Comparison of ENCODE assay signal across 13 cellular contexts in genomic region chr3:141260131-141260927, GRCh38. TPM values are rescaled to one million over a fixed set of nuclear protein-coding genes. Genes with fewer than 3 reads are reported as not detected.
DNase-seq lines count a peak whose midpoint lies in the region; ATAC-seq and TF ChIP-seq lines count a peak whose summit lies in the region.
"Had no signal": no experiment of that assay in that cellular context is flagged by ENCODE, and none has a peak within 500 bp of the region (broad histone marks: within the 10 kb centered on the region; RNA-seq: fewer than 3 reads in every experiment).

No MANE protein-coding gene starts in this region.

- H2BK120ac ChIP-seq in mesendoderm (ENCODE audit: low read depth, low read length), result no peak overlapping the region
- no peak overlapping the region for H2BK120ac ChIP-seq in neuronal stem cell (ENCODE audit: low read depth, low read length)

- no peak overlapping the region for H3K4me3 Mint-ChIP-seq in activated T-helper 2 cell treated with anti-CD3 and anti-CD28 coated beads, Interferon-gamma antibody, Interleukin-2, Interleukin-4, amounts not matched to agents 10 μg/mL and 5 μg/mL and 100 μg/mL, durations not matched to agents 14 hours and 24 hours and 36 hours (ENCODE audit: low read depth)
- H3K4me3 Mint-ChIP-seq in WTC11, result no peak overlapping the region

- peaks cover 65% of the 10 kb centered on the region for H3K36me3 Mint-ChIP-seq in activated T-helper 2 cell treated with anti-CD3 and anti-CD28 coated beads, Interferon-gamma antibody, Interleukin-2, Interleukin-4, amounts not matched to agents 10 μg/mL and 5 μg/mL and 100 μg/mL, durations not matched to agents 14 hours and 24 hours and 36 hours (ENCODE audit: low read depth)
- peaks cover 9% of the 10 kb centered on the region for H3K36me3 Mint-ChIP-seq in WTC11

- H3K18ac ChIP-seq in mesendoderm (ENCODE audit: low read length) (no peak overlapping the region), neuronal stem cell (ENCODE audit: low read length) (peak overlapping the region; percentile 1)

- H2AFZ ChIP-seq in neuronal stem cell (ENCODE audit: low read length), result peak overlapping the region; percentile 31

- H3K27ac Mint-ChIP-seq in activated T-helper 2 cell treated with anti-CD3 and anti-CD28 coated beads, Interferon-gamma antibody, Interleukin-2, Interleukin-4, amounts not matched to agents 10 μg/mL and 5 μg/mL and 100 μg/mL, durations not matched to agents 14 hours and 24 hours and 36 hours, result peak overlapping the region; percentile 90
- H3K27ac Mint-ChIP-seq in WTC11, result no peak overlapping the region

- H3K56ac ChIP-seq in mesendoderm (ENCODE audit: low read length), result no peak overlapping the region

- H2BK12ac ChIP-seq in neuronal stem cell (ENCODE audit: low read length), result no peak overlapping the region

- peaks cover 81% of the 10 kb centered on the region for H3K4me1 Mint-ChIP-seq in activated T-helper 2 cell treated with anti-CD3 and anti-CD28 coated beads, Interferon-gamma antibody, Interleukin-2, Interleukin-4, amounts not matched to agents 10 μg/mL and 5 μg/mL and 100 μg/mL, durations not matched to agents 14 hours and 24 hours and 36 hours (ENCODE audit: low read depth)
- H3K4me1 Mint-ChIP-seq in WTC11, result no peaks in the 10 kb centered on the region; the same call in 1 of the 2 replicates

- intact Hi-C loops in activated T-helper 2 cell treated with anti-CD3 and anti-CD28 coated beads, Interferon-gamma antibody, Interleukin-2, Interleukin-4, amounts not matched to agents 10 μg/mL and 5 μg/mL and 100 μg/mL, durations not matched to agents 14 hours and 24 hours and 36 hours (cut with micrococcal nuclease), result no loop called here

- POLR2A ChIA-PET in WTC11 (lab: Charles Lee), result no interaction called here

- WGBS in mesendoderm (ENCODE audit: extremely low coverage, insufficient coverage, low lambda C conversion rate), result no CpG with 5 or more reads among the region's 14 CpGs
- no CpG with 5 or more reads among the region's 14 CpGs for WGBS in neuronal stem cell (ENCODE audit: extremely low coverage in 2 of 2, insufficient read length in 2 of 2, insufficient replicate concordance in 1 of 2), 2 donors

- no peak overlapping the region for H2AK5ac ChIP-seq in mesendoderm (ENCODE audit: low read length)
- no peak overlapping the region for H2AK5ac ChIP-seq in neuronal stem cell (ENCODE audit: low read depth, low read length)

- no peaks in the 10 kb centered on the region for H3K9me3 Mint-ChIP-seq in activated T-helper 2 cell treated with anti-CD3 and anti-CD28 coated beads, Interferon-gamma antibody, Interleukin-2, Interleukin-4, amounts not matched to agents 10 μg/mL and 5 μg/mL and 100 μg/mL, durations not matched to agents 14 hours and 24 hours and 36 hours
- no peaks in the 10 kb centered on the region for H3K9me3 Mint-ChIP-seq in WTC11

- no peak overlapping the region for H3K23ac ChIP-seq in mesendoderm (ENCODE audit: low read length)
- no peak overlapping the region for H3K23ac ChIP-seq in neuronal stem cell (ENCODE audit: low read depth, low read length, poor library complexity)

- H3K4me2 ChIP-seq in mesendoderm (ENCODE audit: low read length), result no peak overlapping the region
- no peak overlapping the region for H3K4me2 ChIP-seq in neuronal stem cell (ENCODE audit: insufficient read depth, low read length, poor library complexity, severe bottlenecking)

- H4K8ac ChIP-seq in mesendoderm (ENCODE audit: low read depth, low read length), result no peak overlapping the region
- H4K8ac ChIP-seq in neuronal stem cell (ENCODE audit: low read depth, low read length), result peak overlapping the region; percentile 5

- CTCF ChIA-PET in WTC11 (lab: Charles Lee), result no interaction called here

- H2BK15ac ChIP-seq in mesendoderm (replicated peaks; ENCODE audit: low read depth) (no peak overlapping the region), neuronal stem cell (ENCODE audit: low read length) (no peak overlapping the region)

- peaks cover 3% of the 10 kb centered on the region for H3K79me1 ChIP-seq in mesendoderm (ENCODE audit: low read length)
- H3K79me1 ChIP-seq in neuronal stem cell (ENCODE audit: low read depth, low read length), result peaks cover 3% of the 10 kb centered on the region

- H3K4me3 ChIP-seq in mesendoderm (ENCODE audit: low read length), result no peak overlapping the region
- H3K4me3 ChIP-seq in neuronal stem cell (ENCODE audit: low read length in 2 of 2), result no peak overlapping the region
- H3K4me3 ChIP-seq: K562 had no signal

- no peak for ATAC-seq in WTC11
- ATAC-seq: K562, Panc1 had no signal

- no peak overlapping the region for H4K91ac ChIP-seq in neuronal stem cell (ENCODE audit: low read depth, low read length, poor library complexity)

- H3K27ac ChIP-seq in mesendoderm (ENCODE audit: low read depth, low read length) (no peak overlapping the region), neuronal stem cell (replicated peaks; ENCODE audit: low read length) (peak overlapping the region; percentile 62)

- no peak overlapping the region for H3K4ac ChIP-seq in mesendoderm (ENCODE audit: low read depth, low read length)
- H3K4ac ChIP-seq in neuronal stem cell (ENCODE audit: low read length), result no peak overlapping the region

- H3K27me3 Mint-ChIP-seq in activated T-helper 2 cell treated with anti-CD3 and anti-CD28 coated beads, Interferon-gamma antibody, Interleukin-2, Interleukin-4, amounts not matched to agents 10 μg/mL and 5 μg/mL and 100 μg/mL, durations not matched to agents 14 hours and 24 hours and 36 hours (ENCODE audit: low read depth), result no peaks in the 10 kb centered on the region
- no peaks in the 10 kb centered on the region for H3K27me3 Mint-ChIP-seq in WTC11 (ENCODE audit: low read depth)

- H3K9ac ChIP-seq in mesendoderm (ENCODE audit: low read length), result no peak overlapping the region
- peak overlapping the region; percentile 7 for H3K9ac ChIP-seq in neuronal stem cell (ENCODE audit: low read depth, low read length, poor library complexity)

- no peaks in the 10 kb centered on the region for H3K27me3 ChIP-seq in mesendoderm (ENCODE audit: insufficient read depth, low read length, poor library complexity)
- no peaks in the 10 kb centered on the region for H3K27me3 ChIP-seq in neuronal stem cell (ENCODE audit: control insufficient read depth in 3 of 3, insufficient read depth in 3 of 3, low read depth in 1 of 3, low read length in 3 of 3)

- no peak for TF ChIP-seq CTCF in WTC11 (IDR thresholded peaks at IDR 0.05)

- H3K14ac ChIP-seq in neuronal stem cell (ENCODE audit: low read length), result no peak overlapping the region

- H2BK5ac ChIP-seq in mesendoderm (ENCODE audit: low read length) (no peak overlapping the region), neuronal stem cell (ENCODE audit: low read length) (no peak overlapping the region)

- H3K36me3 ChIP-seq in mesendoderm (ENCODE audit: control insufficient read depth, insufficient read depth, low read length), result peaks cover 6% of the 10 kb centered on the region
- H3K36me3 ChIP-seq in neuronal stem cell (replicated peaks in 1 of 2; ENCODE audit: control insufficient read depth in 2 of 2, insufficient read depth in 2 of 2, low read length in 2 of 2), result peaks cover 3 to 53% of the 10 kb centered on the region in 2 donors

- H3K9me3 ChIP-seq in neuronal stem cell (replicated peaks in 1 of 2; ENCODE audit: control insufficient read depth in 2 of 2, insufficient read depth in 1 of 2, low read depth in 1 of 2, low read length in 2 of 2), result no peaks in the 10 kb centered on the region

- H3K4me1 ChIP-seq in mesendoderm (ENCODE audit: control insufficient read depth, low read depth, low read length) (peaks cover 2% of the 10 kb centered on the region), neuronal stem cell (ENCODE audit: control insufficient read depth in 2 of 2, insufficient read depth in 1 of 2, low read depth in 1 of 2, low read length in 2 of 2) (peaks cover 13 to 15% of the 10 kb centered on the region in 2 donors)

- peak; percentile 15 for DNase-seq in Daoy (ENCODE audit: low read depth)
- no peak for DNase-seq in activated T-helper 2 cell treated with anti-CD3 and anti-CD28 coated beads, Interferon-gamma antibody, Interleukin-2, Interleukin-4, amounts not matched to agents 10 μg/mL and 5 μg/mL and 100 μg/mL, durations not matched to agents 14 hours and 24 hours and 36 hours (ENCODE audit: low spot score)
- DNase-seq in mesendoderm, result peak; percentile 28
- peak; percentile 15 for DNase-seq in neuronal stem cell (ENCODE audit: low spot score)
- no peak for DNase-seq in NCI-H1694 treated with DMSO at 0.1 percent for 48 hours (lab: John Stamatoyannopoulos, UW)
- no peak for DNase-seq in COLO829 (ENCODE audit: low spot score)
- no peak for DNase-seq in WTC11 (ENCODE audit: low spot score)
- DNase-seq: MV-4-11, NCI-H1436, NCI-H2029 treated with DMSO at 0.1 percent for 48 hours, NCI-H510A treated with DMSO at 0.1 percent for 48 hours had no signal

- no peaks in the 10 kb centered on the region for H3K79me2 ChIP-seq in mesendoderm (ENCODE audit: control insufficient read depth, insufficient read depth, low read length)

- no peak overlapping the region for H4K5ac ChIP-seq in mesendoderm (ENCODE audit: low read length)

TF ChIP-seq in WTC11, 78 proteins besides CTCF, POLR2A, EP300 and RAD21 (continues in another document):
- no peak for TF ChIP-seq TCF7 (CRISPR knock-in tag; IDR thresholded peaks at IDR 0.05; ENCODE audit: low read depth)

RNA-seq across cellular contexts. Expression of gene PXYLP1, which starts 28.7 kb away (rescaled TPM):
- 8.6 TPM in 2 replicates for total RNA-seq in Daoy (2014; rRNA removed; shearing (Covaris generic))
- total RNA-seq in activated T-helper 2 cell treated with anti-CD3 and anti-CD28 coated beads, Interferon-gamma antibody, Interleukin-2, Interleukin-4, amounts not matched to agents 10 μg/mL and 5 μg/mL and 100 μg/mL, durations not matched to agents 14 hours and 24 hours and 36 hours, result 57.2 and 66.0 TPM in 2 replicates
- polyA plus RNA-seq in mesendoderm (2013, experiment 1 of 2), result 28.8 TPM
- 30.6 TPM for polyA plus RNA-seq in mesendoderm (2013, experiment 2 of 2)
- polyA plus RNA-seq in neuronal stem cell (2013, experiment 1 of 2), result 23.5 TPM
- 23.1 TPM for polyA plus RNA-seq in neuronal stem cell (2013, experiment 2 of 2)
- total RNA-seq in WTC11 (2021), result 16.9 to 20.1 TPM (median 19.7 TPM) in 3 replicates

Comparison
In these comparisons a context has a peak if more than half of its experiments do, and no peak if none do; other contexts are left out.
1. DNase-seq: peak in Daoy (single experiment), mesendoderm (single experiment) and neuronal stem cell (single experiment); none in activated T-helper 2 cell treated with anti-CD3 and anti-CD28 coated beads, Interferon-gamma antibody, Interleukin-2, Interleukin-4, amounts not matched to agents 10 μg/mL and 5 μg/mL and 100 μg/mL, durations not matched to agents 14 hours and 24 hours and 36 hours (single experiment), NCI-H1694 treated with DMSO at 0.1 percent for 48 hours (single experiment), COLO829 (single experiment) and WTC11 (single experiment).